In genomic region chr1:32964461-32965250, GRCh38 we compare ENCODE assay signal across 8 cellular contexts. TPM values are rescaled to one million over a fixed set of nuclear protein-coding genes. Genes with fewer than 3 reads are reported as not detected.
DNase-seq lines count a peak whose midpoint lies in the region; ATAC-seq and TF ChIP-seq lines count a peak whose summit lies in the region.

A gene with protein sequence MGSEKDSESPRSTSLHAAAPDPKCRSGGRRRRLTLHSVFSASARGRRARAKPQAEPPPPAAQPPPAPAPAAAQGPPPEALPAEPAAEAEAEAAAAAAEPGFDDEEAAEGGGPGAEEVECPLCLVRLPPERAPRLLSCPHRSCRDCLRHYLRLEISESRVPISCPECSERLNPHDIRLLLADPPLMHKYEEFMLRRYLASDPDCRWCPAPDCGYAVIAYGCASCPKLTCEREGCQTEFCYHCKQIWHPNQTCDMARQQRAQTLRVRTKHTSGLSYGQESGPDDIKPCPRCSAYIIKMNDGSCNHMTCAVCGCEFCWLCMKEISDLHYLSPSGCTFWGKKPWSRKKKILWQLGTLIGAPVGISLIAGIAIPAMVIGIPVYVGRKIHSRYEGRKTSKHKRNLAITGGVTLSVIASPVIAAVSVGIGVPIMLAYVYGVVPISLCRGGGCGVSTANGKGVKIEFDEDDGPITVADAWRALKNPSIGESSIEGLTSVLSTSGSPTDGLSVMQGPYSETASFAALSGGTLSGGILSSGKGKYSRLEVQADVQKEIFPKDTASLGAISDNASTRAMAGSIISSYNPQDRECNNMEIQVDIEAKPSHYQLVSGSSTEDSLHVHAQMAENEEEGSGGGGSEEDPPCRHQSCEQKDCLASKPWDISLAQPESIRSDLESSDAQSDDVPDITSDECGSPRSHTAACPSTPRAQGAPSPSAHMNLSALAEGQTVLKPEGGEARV (minus strand): TSS chr1:32964809. CDS start chr1:32964685, 124 bp downstream.

- DNase-seq in DMS53 (lab: John Stamatoyannopoulos, UW) (peak; percentile 98), Peyer's patch (peak; percentile 93 to 98 (median 97)), esophagus muscularis mucosa (ENCODE audit: extremely low spot score) (peak; percentile 98), myocyte (ENCODE audit: low read depth) (peak; percentile 95)
- peak; percentile 96 to 98 for DNase-seq in activated T-cell treated with anti-CD3 and anti-CD28 coated beads, Interleukin-2, amount 50 U/mL, for 48 hours
- DNase-seq in stimulated activated CD8-positive, alpha-beta memory T cell treated with anti-CD3 and anti-CD28 coated beads, Interleukin-7, amount 100 ng/mL, for 48 hours (ENCODE audit: extremely low read depth in 1 of 2, low read depth in 1 of 2) = peak; percentile 92 to 94

- TF ChIP-seq POLR2A in Peyer's patch (IDR thresholded peaks at IDR 0.05) (peak; percentile 99), esophagus muscularis mucosa (IDR thresholded peaks at IDR 0.05; ENCODE audit: low read depth) (peak; percentile 97)

- H3K4me1 ChIP-seq in KMS-11 (ENCODE audit: low read depth, poor library complexity, severe bottlenecking) (peaks cover 35% of the 10 kb centered on the region), Peyer's patch (peaks cover 0 to 20% (median 9%) of the 10 kb centered on the region in 4 donors), esophagus muscularis mucosa (peaks cover 20 to 61% (median 49%) of the 10 kb centered on the region in 4 donors)

- H4K20me1 ChIP-seq in KMS-11 (ENCODE audit: insufficient read depth) = peaks cover 9% of the 10 kb centered on the region; the same call in 1 of the 2 replicates

- peak within 1 kb of the TSS; percentile 90 for H3K4me3 ChIP-seq in KMS-11 (IDR thresholded peaks at IDR 0.05; ENCODE audit: insufficient read depth, low read depth, low read length)
- peak within 1 kb of the TSS; percentile 87 to 100 (median 95) for H3K4me3 ChIP-seq in Peyer's patch
- peak within 1 kb of the TSS; percentile 68 to 93 (median 87) for H3K4me3 ChIP-seq in esophagus muscularis mucosa

- no peak for TF ChIP-seq CTCF in KMS-11 (conservative IDR thresholded peaks at IDR 0.05; ENCODE audit: low read depth, low read length)
- TF ChIP-seq CTCF in Peyer's patch (IDR thresholded peaks at IDR 0.05) = peak in 5 of 6 experiments; percentile 10 to 37 (median 33)
- peak in 1 of 3 experiments; percentile 30 for TF ChIP-seq CTCF in esophagus muscularis mucosa (IDR thresholded peaks at IDR 0.05)

- WGBS in esophagus muscularis mucosa = under 1% methylated on average over 21 of the region's 83 CpGs

- peak within 1 kb of the TSS; percentile 47; the same call in 1 of the 2 replicates for H3K27ac ChIP-seq in KMS-11
- H3K27ac ChIP-seq in Peyer's patch = peak within 1 kb of the TSS; percentile 92 to 97 (median 94)
- H3K27ac ChIP-seq in esophagus muscularis mucosa (replicated peaks in 1 of 4) = peak within 1 kb of the TSS; percentile 93 to 96 (median 94)

- H3K9ac ChIP-seq in KMS-11 = peak within 1 kb of the TSS; percentile 21; the same call in 1 of the 2 replicates

- peak within 1 kb of the TSS; percentile 71 for H2AFZ ChIP-seq in KMS-11 (ENCODE audit: low read depth)

- H3K4me2 ChIP-seq in KMS-11 = peak within 1 kb of the TSS; percentile 87

- H3K9me3 ChIP-seq in Peyer's patch = no peaks in the 10 kb centered on the region
- H3K9me3 ChIP-seq in esophagus muscularis mucosa = no peaks in the 10 kb centered on the region

- intact Hi-C loops in esophagus muscularis mucosa (cut with DNase I) = loop anchor here (5.0 kb wide), 1 partner anchor 43 kb away; no protein-coding TSS in a partner anchor

- H3K79me2 ChIP-seq in KMS-11 (ENCODE audit: insufficient read depth, low read depth) = peaks cover 33% of the 10 kb centered on the region; the same call in 1 of the 2 replicates

- H3K27me3 ChIP-seq in KMS-11 (ENCODE audit: insufficient read depth, low read depth) = no peaks in the 10 kb centered on the region
- H3K27me3 ChIP-seq in Peyer's patch = no peaks in the 10 kb centered on the region
- no peaks in the 10 kb centered on the region for H3K27me3 ChIP-seq in esophagus muscularis mucosa

- ATAC-seq in GM21723 (IDR thresholded peaks at IDR 0.05; ENCODE audit: unreplicated experiment) = peak; percentile 79

- H3K36me3 ChIP-seq in KMS-11 (ENCODE audit: insufficient read depth) = no peaks in the 10 kb centered on the region
- no peaks in the 10 kb centered on the region for H3K36me3 ChIP-seq in Peyer's patch
- no peaks in the 10 kb centered on the region for H3K36me3 ChIP-seq in esophagus muscularis mucosa

- TF ChIP-seq EP300 in esophagus muscularis mucosa (IDR thresholded peaks at IDR 0.05) = no peak

RNA-seq across cellular contexts. Expression of the gene that starts here (rescaled TPM):
- total RNA-seq in Peyer's patch = 10 to 100 TPM; 28.1 to 62.1 (median 54.6) TPM
- total RNA-seq in esophagus muscularis mucosa = 10 to 100 TPM; 16.2 to 32.3 (median 22.7) TPM
- total RNA-seq in myocyte = 14.9 and 23.4 TPM in 2 replicates
- polyA plus RNA-seq in myocyte (2012) = 17.8 TPM

Comparison
In these comparisons a context has a peak if more than half of its experiments do, and no peak if none do; other contexts are left out.
1. Peak in every context shown above with its lines: DNase-seq, ATAC-seq, H3K4me3 ChIP-seq and H3K27ac ChIP-seq.